9 cellular contexts compared by ENCODE assay signal in the genomic region with DNA sequence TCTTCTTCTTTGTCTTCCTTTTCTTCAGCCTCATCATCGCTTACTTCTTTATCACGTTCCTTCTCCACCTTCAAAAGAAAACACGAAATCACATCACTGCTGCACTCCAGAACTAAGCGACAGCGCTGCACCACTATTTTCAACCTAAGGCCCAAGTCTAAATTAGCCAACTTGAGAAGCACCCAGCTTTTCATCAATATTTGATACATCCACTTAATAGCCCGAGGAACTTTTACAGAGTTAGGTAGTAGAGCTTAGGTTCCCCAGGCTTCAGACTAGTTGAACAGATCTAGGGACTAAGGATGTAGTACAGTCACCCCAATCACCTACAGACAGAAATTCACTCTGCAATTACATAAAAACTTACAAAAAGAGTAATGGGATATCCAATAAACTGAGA. TPM values are rescaled to one million over a fixed set of nuclear protein-coding genes. Genes with fewer than 3 reads are reported as not detected.
A peak's percentile ranks its signal among the peaks of the same experiment; 100 is the strongest.
DNase-seq lines count a peak whose midpoint lies in the region; ATAC-seq and TF ChIP-seq lines count a peak whose summit lies in the region.
"Had no signal": no experiment of that assay in that cellular context is flagged by ENCODE, and none has a peak within 500 bp of the region (broad histone marks: within the 10 kb centered on the region; RNA-seq: fewer than 3 reads in every experiment).

No MANE protein-coding gene starts in this region.

- H3K4me1 ChIP-seq in ACC112 (ENCODE audit: control insufficient read depth, insufficient read depth, low read length, unreplicated experiment) (peaks cover 39% of the 10 kb centered on the region), HUES6 (ENCODE audit: control insufficient read depth, insufficient read depth, low read length) (peaks cover 24% of the 10 kb centered on the region), mucosa of stomach (ENCODE audit: control insufficient read depth, insufficient read depth, low read length) (peaks cover 25% of the 10 kb centered on the region)

- H3K27me3 ChIP-seq in ACC112 (ENCODE audit: insufficient read depth, low read length) = no peaks in the 10 kb centered on the region
- H3K27me3 ChIP-seq in HUES6 (ENCODE audit: control insufficient read depth, insufficient read depth, low read length) = no peaks in the 10 kb centered on the region
- no peaks in the 10 kb centered on the region for H3K27me3 ChIP-seq in brain microvascular endothelial cell (replicated peaks)
- no peaks in the 10 kb centered on the region for H3K27me3 ChIP-seq in mucosa of stomach (ENCODE audit: control insufficient read depth, insufficient read depth, low read length)

- no peak overlapping the region for H3K9ac ChIP-seq in HUES6 (ENCODE audit: low read length)
- H3K9ac ChIP-seq in mucosa of stomach (ENCODE audit: low read length) = peak overlapping the region; percentile 97

- no peak overlapping the region for H2AFZ ChIP-seq in ACC112 (ENCODE audit: low read length, unreplicated experiment)

- H3K27ac ChIP-seq in ACC112 (ENCODE audit: low read depth, low read length) (no peak overlapping the region), HUES6 (ENCODE audit: low read depth, low read length) (no peak overlapping the region), brain microvascular endothelial cell (no peak overlapping the region)

- H3K4me3 ChIP-seq in ACC112 (ENCODE audit: low read depth, low read length) (peak overlapping the region; percentile 98), HUES6 (ENCODE audit: low read depth, low read length) (peak overlapping the region; percentile 73), brain microvascular endothelial cell (ENCODE audit: low read depth, low read length) (peak overlapping the region; percentile 85), mucosa of stomach (ENCODE audit: low read length) (no peak overlapping the region)

- H3K9me3 ChIP-seq in HUES6 (ENCODE audit: control insufficient read depth, insufficient read depth, low read depth, low read length) = no peaks in the 10 kb centered on the region
- H3K9me3 ChIP-seq in mucosa of stomach (ENCODE audit: control insufficient read depth, low read length) = no peaks in the 10 kb centered on the region

- peaks cover 52% of the 10 kb centered on the region for H3K79me2 ChIP-seq in ACC112 (ENCODE audit: control insufficient read depth, insufficient read depth, low read length, unreplicated experiment)

- H3K36me3 ChIP-seq in ACC112 (ENCODE audit: insufficient read depth, low read length) = peaks cover 60% of the 10 kb centered on the region
- peaks cover 61% of the 10 kb centered on the region for H3K36me3 ChIP-seq in HUES6 (ENCODE audit: control insufficient read depth, insufficient read depth, low read length)
- peaks cover 55% of the 10 kb centered on the region for H3K36me3 ChIP-seq in brain microvascular endothelial cell (replicated peaks)
- peaks cover 9% of the 10 kb centered on the region for H3K36me3 ChIP-seq in mucosa of stomach (ENCODE audit: control insufficient read depth, insufficient read depth, low read length)

- in situ Hi-C loops in brain microvascular endothelial cell (cut with HindIII; ENCODE audit: low pct_ligation_motif_present, low sequenced_read_pairs) = no loop called here

- no peak for TF ChIP-seq CTCF in brain microvascular endothelial cell (IDR thresholded peaks at IDR 0.05; ENCODE audit: low read depth, low read length, missing control alignments)

- ATAC-seq in GM18858 (IDR thresholded peaks at IDR 0.05; ENCODE audit: unreplicated experiment) (no peak), GM18909 (IDR thresholded peaks at IDR 0.05; ENCODE audit: poor library complexity, unreplicated experiment) (no peak)

- no peak for DNase-seq in brain microvascular endothelial cell
- DNase-seq in HT-29 (ENCODE audit: low spot score) = no peak
- no peak for DNase-seq in effector CD8-positive, alpha-beta T cell (lab: John Stamatoyannopoulos, UW)
- DNase-seq: NCI-H446 treated with DMSO at 0.1 percent for 48 hours had no signal

RNA-seq across cellular contexts. Expression of a gene that starts 1.9 kb away (rescaled TPM):
- total RNA-seq in HT-29 (2014; rRNA removed; shearing (Covaris generic)) = 90.5 and 100 TPM in 2 replicates

RNA-seq across cellular contexts. Expression of a gene that starts 54.8 kb away (rescaled TPM):
- 7.3 and 9.8 TPM in 2 replicates for total RNA-seq in HT-29 (2014; rRNA removed; shearing (Covaris generic))
